Comparison of ENCODE assay signal across 5 cellular contexts in the genomic region with DNA sequence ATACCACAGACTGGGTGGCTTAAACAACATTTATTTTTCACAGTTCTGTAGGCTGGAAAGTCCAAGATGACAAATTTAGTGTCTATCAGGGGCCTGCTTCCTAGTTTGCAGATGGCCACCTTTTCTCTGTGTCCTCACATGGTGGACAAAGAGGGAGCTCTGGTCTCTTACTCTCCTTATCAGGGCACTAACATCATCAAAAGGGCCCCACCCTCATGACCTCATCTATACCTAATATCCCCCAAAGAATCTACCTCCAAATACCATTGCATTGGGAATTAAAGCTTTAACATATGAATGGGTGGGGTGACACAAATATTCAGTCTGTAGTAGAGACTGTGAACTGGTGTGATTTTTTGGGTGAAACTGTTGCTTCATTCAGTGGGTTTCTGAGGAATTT.
"Had no signal": no experiment of that assay in that cellular context is flagged by ENCODE, and none has a peak within 500 bp of the region (broad histone marks: within the 10 kb centered on the region; RNA-seq: fewer than 3 reads in every experiment).

No MANE protein-coding gene starts in this region.

- H3K4me3 ChIP-seq: GM23338 had no signal

- FAIRE-seq: H1, H54 had no signal

- H3K4me2 ChIP-seq: GM23338 had no signal

- DNase-seq: H9, KBM-7 had no signal

- ATAC-seq: GM23338 had no signal

- H2AFZ ChIP-seq: GM23338 had no signal
